ENCODE assay signal across 8 cellular contexts in the genomic region with DNA sequence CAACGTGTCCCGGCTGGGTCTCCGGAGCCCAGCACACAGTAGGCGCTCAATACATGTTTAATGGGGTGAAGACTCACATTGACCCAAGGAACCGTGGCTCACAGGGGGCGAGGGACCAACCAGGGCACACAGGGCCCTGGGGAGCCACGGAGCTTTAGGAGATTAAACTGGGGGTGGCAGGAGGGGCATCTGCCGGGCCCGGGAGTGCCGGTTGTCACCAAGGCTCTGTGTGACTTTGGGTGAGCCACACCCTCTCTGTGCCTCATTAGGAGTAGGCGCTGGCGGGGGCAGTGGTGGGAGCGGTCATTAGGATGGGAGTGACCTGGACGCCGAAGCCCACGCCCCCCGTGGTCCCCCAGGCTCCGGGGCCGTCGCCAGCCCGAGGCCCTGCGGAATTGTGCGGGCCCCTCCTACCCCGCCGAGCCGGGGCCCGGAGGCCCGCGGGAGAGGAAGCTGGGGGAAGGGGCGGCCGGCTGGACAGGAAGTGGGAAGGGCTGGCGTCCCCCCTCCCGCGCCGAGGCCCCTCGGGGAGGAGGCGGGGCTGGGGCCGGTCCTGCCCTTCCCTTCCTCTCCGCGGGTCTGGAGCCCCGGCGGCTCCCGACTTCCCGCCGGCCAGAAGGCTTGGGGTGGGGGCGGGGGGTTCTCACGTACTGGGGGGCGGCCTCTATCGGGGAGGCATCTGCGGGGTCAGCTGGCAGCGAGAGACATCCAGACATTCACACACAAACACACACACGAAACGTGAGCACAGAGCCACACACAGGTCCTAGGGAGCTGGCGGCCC. TPM values are rescaled to one million over a fixed set of nuclear protein-coding genes. Genes with fewer than 3 reads are reported as not detected.
DNase-seq lines count a peak whose midpoint lies in the region; ATAC-seq and TF ChIP-seq lines count a peak whose summit lies in the region.

No MANE protein-coding gene starts in this region.

- H3K27me3 Mint-ChIP-seq in activated CD8-positive, alpha-beta memory T cell treated with anti-CD3 and anti-CD28 coated beads, Interleukin-2, amount 10 ng/mL, durations not matched to agents 7 days and 5 days: peaks cover 3% of the 10 kb centered on the region
- peaks cover 5% of the 10 kb centered on the region for H3K27me3 Mint-ChIP-seq in nephron (ENCODE audit: low read depth)

- H3K27ac Mint-ChIP-seq in activated CD8-positive, alpha-beta memory T cell treated with anti-CD3 and anti-CD28 coated beads, Interleukin-2, amount 10 ng/mL, durations not matched to agents 7 days and 5 days: peak overlapping the region; percentile 89
- peak overlapping the region; percentile 98 to 99 (median 98) for H3K27ac Mint-ChIP-seq in nephron

- peak overlapping the region; percentile 47 for H3K4me3 ChIP-seq in AG04450 (ENCODE audit: low read depth, low read length)
- H3K4me3 ChIP-seq in fibroblast of villous mesenchyme (ENCODE audit: low read depth, low read length): peak overlapping the region; percentile 49

- H3K4me3 Mint-ChIP-seq in activated CD8-positive, alpha-beta memory T cell treated with anti-CD3 and anti-CD28 coated beads, Interleukin-2, amount 10 ng/mL, durations not matched to agents 7 days and 5 days: peak overlapping the region; percentile 97
- peak overlapping the region; percentile 81 to 88 (median 87) for H3K4me3 Mint-ChIP-seq in nephron

- peaks cover 70% of the 10 kb centered on the region for H3K4me1 Mint-ChIP-seq in activated CD8-positive, alpha-beta memory T cell treated with anti-CD3 and anti-CD28 coated beads, Interleukin-2, amount 10 ng/mL, durations not matched to agents 7 days and 5 days
- H3K4me1 Mint-ChIP-seq in nephron: peaks cover 66% of the 10 kb centered on the region

- DNase-seq in AG04450 (ENCODE audit: low read depth, low spot score) (no peak), GM10248 (ENCODE audit: extremely low spot score) (peak; percentile 72), NCI-H2196 treated with DMSO at 0.1 percent for 48 hours (lab: John Stamatoyannopoulos, UW; ENCODE audit: unreplicated experiment) (peak; percentile 66), fibroblast of villous mesenchyme (ENCODE audit: low read depth) (peak; percentile 90)
- peak; percentile 72 for DNase-seq in activated CD8-positive, alpha-beta memory T cell treated with anti-CD3 and anti-CD28 coated beads, Interleukin-2, amount 10 ng/mL, durations not matched to agents 7 days and 5 days

- POLR2A ChIA-PET in AG04450 (lab: Yijun Ruan, JAX): interaction anchor here (0.6 to 2.3 kb wide), 7 partner anchors 14 to 603 kb away, joined by 3 to 18 read pairs (median 4); partner anchors contain the start of gene JUND
- POLR2A ChIA-PET in GM10248 (lab: Yijun Ruan, JAX): interaction anchor here (1.0 to 2.2 kb wide), 4 partner anchors 11 to 138 kb away, joined by 3 to 19 read pairs (median 6); partner anchors contain the start of genes GDF15 and JUND

- CTCF ChIA-PET in AG04450 (lab: Charles Lee) (interaction anchor here (1.4 to 2.6 kb wide), 5 partner anchors 29 to 138 kb away, joined by 3 to 14 read pairs (median 6); no protein-coding TSS in a partner anchor), GM10248 (lab: Yijun Ruan, JAX) (interaction anchor here (0.8 to 16.0 kb wide), 9 partner anchors 8 to 226 kb away, joined by 3 to 380 read pairs (median 12); partner anchors contain the start of genes GDF15, JUND, LRRC25 and LSM4)
- CTCF ChIA-PET in activated CD8-positive, alpha-beta memory T cell treated with anti-CD3 and anti-CD28 coated beads, Interleukin-2, amount 10 ng/mL, durations not matched to agents 7 days and 5 days (lab: Charles Lee): interaction anchor here (1.1 to 17.3 kb wide), 8 partner anchors 11 to 213 kb away, joined by 3 to 278 read pairs (median 4); partner anchors contain the start of genes GDF15, IQCN, JUND and PGPEP1

- H3K9me3 Mint-ChIP-seq in activated CD8-positive, alpha-beta memory T cell treated with anti-CD3 and anti-CD28 coated beads, Interleukin-2, amount 10 ng/mL, durations not matched to agents 7 days and 5 days (ENCODE audit: low read depth): no peaks in the 10 kb centered on the region
- no peaks in the 10 kb centered on the region for H3K9me3 Mint-ChIP-seq in nephron

- peak overlapping the region; percentile 94 for H3K27ac ChIP-seq in AG04450 (ENCODE audit: low read depth, low read length)

- no peak for TF ChIP-seq CTCF in AG04450 (IDR thresholded peaks at IDR 0.05; ENCODE audit: low read depth, low read length)
- no peak for TF ChIP-seq CTCF in GM10248 (IDR thresholded peaks at IDR 0.05; ENCODE audit: control extremely low read depth, extremely low read depth, low read depth, missing control alignments)
- TF ChIP-seq CTCF in fibroblast of villous mesenchyme (IDR thresholded peaks at IDR 0.05; ENCODE audit: insufficient read depth, low read depth, low read length): no peak
- TF ChIP-seq CTCF in nephron (IDR thresholded peaks at IDR 0.05; ENCODE audit: unreplicated experiment in 3 of 3): no peak

- H3K27me3 ChIP-seq in AG04450 (ENCODE audit: control insufficient read depth, insufficient read depth, low read length): no peaks in the 10 kb centered on the region

- H3K9me3 ChIP-seq in AG04450 (ENCODE audit: control insufficient read depth, insufficient read depth, low read length): no peaks in the 10 kb centered on the region; the same call in 1 of the 2 replicates

- ATAC-seq in activated CD8-positive, alpha-beta memory T cell treated with anti-CD3 and anti-CD28 coated beads, Interleukin-2, amount 10 ng/mL, durations not matched to agents 7 days and 5 days: peak; percentile 5
- ATAC-seq in HG03432 (IDR thresholded peaks at IDR 0.05; ENCODE audit: unreplicated experiment) (no peak), GM21367 (IDR thresholded peaks at IDR 0.05; ENCODE audit: unreplicated experiment) (no peak)

- peaks cover 2% of the 10 kb centered on the region for H3K36me3 Mint-ChIP-seq in activated CD8-positive, alpha-beta memory T cell treated with anti-CD3 and anti-CD28 coated beads, Interleukin-2, amount 10 ng/mL, durations not matched to agents 7 days and 5 days
- no peaks in the 10 kb centered on the region for H3K36me3 Mint-ChIP-seq in nephron (ENCODE audit: low read depth)

RNA-seq across cellular contexts. Expression of gene SSBP4, which starts 1.8 kb away (rescaled TPM):
- polyA plus RNA-seq in AG04450 (2011; rRNA removed): 9.4 and 12.6 TPM in 2 replicates
- 18.0 and 18.5 TPM in 2 replicates for polyA minus RNA-seq in AG04450 (2011; rRNA and poly(A)+ RNA removed)
- 100 to 1,000 TPM; 197 to 247 TPM for total RNA-seq in activated CD8-positive, alpha-beta memory T cell treated with anti-CD3 and anti-CD28 coated beads, Interleukin-2, amount 10 ng/mL, durations not matched to agents 7 days and 5 days
- 56.1 and 73.4 TPM in 2 replicates for total RNA-seq in fibroblast of villous mesenchyme

RNA-seq across cellular contexts. Expression of gene LRRC25, which starts 20.0 kb away (rescaled TPM):
- 0.12 and 0.32 TPM in 2 replicates for polyA plus RNA-seq in AG04450 (2011; rRNA removed)
- 0.17 and 0.60 TPM in 2 replicates for polyA minus RNA-seq in AG04450 (2011; rRNA and poly(A)+ RNA removed)
- total RNA-seq in activated CD8-positive, alpha-beta memory T cell treated with anti-CD3 and anti-CD28 coated beads, Interleukin-2, amount 10 ng/mL, durations not matched to agents 7 days and 5 days: under 1 TPM in 1 of 2 experiments, not detected in 1; 0.12 TPM
- under 0.01 TPM in 1 of 2 replicates, not detected in the other for total RNA-seq in fibroblast of villous mesenchyme

RNA-seq across cellular contexts. Expression of gene ISYNA1, which starts 20.5 kb away (rescaled TPM):
- polyA plus RNA-seq in AG04450 (2011; rRNA removed): 13.3 and 19.2 TPM in 2 replicates
- 13.2 and 18.3 TPM in 2 replicates for polyA minus RNA-seq in AG04450 (2011; rRNA and poly(A)+ RNA removed)
- 10 to 100 TPM; 29.6 to 30.0 TPM for total RNA-seq in activated CD8-positive, alpha-beta memory T cell treated with anti-CD3 and anti-CD28 coated beads, Interleukin-2, amount 10 ng/mL, durations not matched to agents 7 days and 5 days
- total RNA-seq in fibroblast of villous mesenchyme: 25.4 and 48.4 TPM in 2 replicates

RNA-seq across cellular contexts. Expression of gene GDF15, which starts 31.5 kb away (rescaled TPM):
- 25.0 and 35.9 TPM in 2 replicates for polyA plus RNA-seq in AG04450 (2011; rRNA removed)
- polyA minus RNA-seq in AG04450 (2011; rRNA and poly(A)+ RNA removed): 9.5 and 14.5 TPM in 2 replicates
- total RNA-seq in activated CD8-positive, alpha-beta memory T cell treated with anti-CD3 and anti-CD28 coated beads, Interleukin-2, amount 10 ng/mL, durations not matched to agents 7 days and 5 days: not detected
- 28.9 and 49.9 TPM in 2 replicates for total RNA-seq in fibroblast of villous mesenchyme
